ENCODE assay signal across 12 cellular contexts in the genomic region with DNA sequence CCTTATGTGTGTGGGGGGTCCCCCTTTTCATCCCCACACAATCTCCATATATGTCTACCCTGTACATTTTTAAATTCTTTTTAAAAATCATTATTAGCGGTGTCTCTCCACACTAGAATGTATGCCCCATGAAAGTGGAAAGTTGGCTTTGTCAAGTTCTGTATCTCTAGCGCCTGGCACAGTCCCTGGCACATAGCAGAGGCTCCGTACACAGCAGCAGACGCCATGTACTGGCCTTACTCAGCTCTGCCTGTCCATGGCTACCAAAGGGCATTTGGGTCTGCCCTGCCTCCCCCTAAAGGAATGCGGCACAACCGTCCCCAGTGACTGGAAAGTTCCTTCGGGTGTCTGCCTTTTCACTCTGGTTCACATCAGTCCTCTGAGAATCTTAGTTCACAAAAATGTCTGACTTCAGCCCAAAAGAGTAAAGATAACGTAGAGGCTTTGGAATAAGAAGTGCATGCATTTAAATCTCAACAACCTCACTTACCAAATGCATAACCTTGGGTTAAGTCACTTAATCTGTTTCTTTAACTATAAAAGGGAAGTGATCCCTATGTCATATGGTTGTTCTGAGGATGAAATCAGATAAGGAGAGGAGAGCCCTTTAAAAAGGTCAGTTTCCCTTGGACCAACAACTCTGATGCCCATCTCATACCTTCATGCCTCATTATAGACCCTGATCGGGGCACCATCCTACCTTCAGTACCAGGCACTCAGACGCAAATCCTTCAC.
DNase-seq lines count a peak whose midpoint lies in the region; ATAC-seq and TF ChIP-seq lines count a peak whose summit lies in the region.
"Had no signal": no experiment of that assay in that cellular context is flagged by ENCODE, and none has a peak within 500 bp of the region (broad histone marks: within the 10 kb centered on the region; RNA-seq: fewer than 3 reads in every experiment).

No MANE protein-coding gene starts in this region.

- peak overlapping the region; percentile 91 for H3K27ac Mint-ChIP-seq in activated T-cell treated with anti-CD3 and anti-CD28 coated beads, Interleukin-2, amount 50 U/mL, for 24 hours
- peak overlapping the region in 4 of 6 donors; percentile 40 to 86 (median 69) for H3K27ac Mint-ChIP-seq in naive B cell
- H3K27ac Mint-ChIP-seq in activated CD8-positive, alpha-beta T cell treated with anti-CD3 and anti-CD28 coated beads, Interleukin-2, amount 10 ng/mL, durations not matched to agents 7 days and 5 days = no peak overlapping the region

- no peak for TF ChIP-seq EP300 in transverse colon (IDR thresholded peaks at IDR 0.05; ENCODE audit: low read depth)

- peaks cover 90% of the 10 kb centered on the region for H3K4me1 Mint-ChIP-seq in activated T-cell treated with anti-CD3 and anti-CD28 coated beads, Interleukin-2, amount 50 U/mL, for 24 hours (ENCODE audit: low read depth)
- peaks cover 68 to 84% (median 81%) of the 10 kb centered on the region in 3 donors for H3K4me1 Mint-ChIP-seq in naive B cell
- peaks cover 35% of the 10 kb centered on the region for H3K4me1 Mint-ChIP-seq in activated CD8-positive, alpha-beta T cell treated with anti-CD3 and anti-CD28 coated beads, Interleukin-2, amount 10 ng/mL, durations not matched to agents 7 days and 5 days (ENCODE audit: low read depth)

- in situ Hi-C loops in transverse colon (cut with MboI; ENCODE audit: low pct_ligation_motif_present in 1 of 4, low pct_unique_long_range_greater_than_20kb in 1 of 4, low sequenced_read_pairs in 3 of 4) = no loop called here

- no peak for DNase-seq in activated T-cell treated with anti-CD3 and anti-CD28 coated beads, Interleukin-2, amount 50 U/mL, for 24 hours
- no peak for DNase-seq in activated T-cell treated with anti-CD3 and anti-CD28 coated beads, Interleukin-2, amount 50 U/mL, for 48 hours
- DNase-seq in colonic mucosa = no peak
- DNase-seq in naive B cell = no peak
- DNase-seq in transverse colon = no peak
- DNase-seq in activated CD8-positive, alpha-beta T cell treated with anti-CD3 and anti-CD28 coated beads, Interleukin-2, amount 10 ng/mL, durations not matched to agents 7 days and 5 days = no peak
- DNase-seq in hypothalamus (lab: John Stamatoyannopoulos, UW) = no peak
- DNase-seq in DMS79 (lab: John Stamatoyannopoulos, UW) = no peak
- DNase-seq: effector memory CD4-positive, alpha-beta T cell; NCI-H1092; small intestine had no signal

- no peak for TF ChIP-seq CTCF in colonic mucosa (IDR thresholded peaks at IDR 0.05)
- no peak for TF ChIP-seq CTCF in transverse colon (IDR thresholded peaks at IDR 0.05)

- POLR2A ChIA-PET in activated CD8-positive, alpha-beta T cell treated with anti-CD3 and anti-CD28 coated beads, Interleukin-2, amount 10 ng/mL, durations not matched to agents 7 days and 5 days (lab: Charles Lee) = no interaction called here

- no peak overlapping the region for H3K4me3 Mint-ChIP-seq in activated T-cell treated with anti-CD3 and anti-CD28 coated beads, Interleukin-2, amount 50 U/mL, for 24 hours
- H3K4me3 Mint-ChIP-seq in naive B cell = no peak overlapping the region
- no peak overlapping the region for H3K4me3 Mint-ChIP-seq in activated CD8-positive, alpha-beta T cell treated with anti-CD3 and anti-CD28 coated beads, Interleukin-2, amount 10 ng/mL, durations not matched to agents 7 days and 5 days

- H3K9ac ChIP-seq in colonic mucosa (ENCODE audit: low read depth in 2 of 2, low read length in 2 of 2) = no peak overlapping the region

- H3K4me3 ChIP-seq in colonic mucosa = no peak overlapping the region
- H3K4me3 ChIP-seq in transverse colon = no peak overlapping the region

- peak; percentile 16 to 46 for ATAC-seq in naive B cell (ENCODE audit: low read depth in 2 of 2)
- ATAC-seq in activated CD8-positive, alpha-beta T cell treated with anti-CD3 and anti-CD28 coated beads, Interleukin-2, amount 10 ng/mL, durations not matched to agents 7 days and 5 days = no peak

- H3K4me1 ChIP-seq in colonic mucosa (peaks cover 16% of the 10 kb centered on the region), transverse colon (peaks cover 74 to 99% (median 88%) of the 10 kb centered on the region in 4 donors)

- peaks cover 89% of the 10 kb centered on the region for H3K36me3 Mint-ChIP-seq in activated T-cell treated with anti-CD3 and anti-CD28 coated beads, Interleukin-2, amount 50 U/mL, for 24 hours (ENCODE audit: low read depth)
- peaks cover 9 to 56% of the 10 kb centered on the region in 2 donors for H3K36me3 Mint-ChIP-seq in naive B cell
- H3K36me3 Mint-ChIP-seq in activated CD8-positive, alpha-beta T cell treated with anti-CD3 and anti-CD28 coated beads, Interleukin-2, amount 10 ng/mL, durations not matched to agents 7 days and 5 days (ENCODE audit: low read depth) = peaks cover 60% of the 10 kb centered on the region

- H3K9me3 Mint-ChIP-seq in activated T-cell treated with anti-CD3 and anti-CD28 coated beads, Interleukin-2, amount 50 U/mL, for 24 hours = no peaks in the 10 kb centered on the region
- H3K9me3 Mint-ChIP-seq in naive B cell = no peaks in the 10 kb centered on the region
- no peaks in the 10 kb centered on the region for H3K9me3 Mint-ChIP-seq in activated CD8-positive, alpha-beta T cell treated with anti-CD3 and anti-CD28 coated beads, Interleukin-2, amount 10 ng/mL, durations not matched to agents 7 days and 5 days (ENCODE audit: insufficient read depth)

- no peaks in the 10 kb centered on the region for H3K9me3 ChIP-seq in colonic mucosa
- H3K9me3 ChIP-seq in transverse colon = no peaks in the 10 kb centered on the region

- intact Hi-C loops in colonic mucosa (cut with DNase I) = no loop called here
- intact Hi-C loops in transverse colon (cut with DNase I; ENCODE audit: low total_unique reads) = no loop called here

- H3K27me3 ChIP-seq in colonic mucosa = no peaks in the 10 kb centered on the region
- H3K27me3 ChIP-seq in transverse colon = no peaks in the 10 kb centered on the region

- no peak for TF ChIP-seq POLR2A in transverse colon (IDR thresholded peaks at IDR 0.05)

- no peaks in the 10 kb centered on the region for H3K36me3 ChIP-seq in colonic mucosa
- peaks cover 0 to 50% (median 24%) of the 10 kb centered on the region in 4 donors for H3K36me3 ChIP-seq in transverse colon

- CTCF ChIA-PET in activated CD8-positive, alpha-beta T cell treated with anti-CD3 and anti-CD28 coated beads, Interleukin-2, amount 10 ng/mL, durations not matched to agents 7 days and 5 days (lab: Charles Lee) = interaction anchor here (1.2 to 2.4 kb wide), 3 partner anchors 19 to 150 kb away, joined by 3 to 10 read pairs (median 6); no protein-coding TSS in a partner anchor

- 81 to 83% methylated on average over 3 to 10 of the region's 10 CpGs for WGBS in transverse colon (ENCODE audit: low coverage in 1 of 2), 2 donors

- H3K27ac ChIP-seq in colonic mucosa (peak overlapping the region; percentile 20), transverse colon (peak overlapping the region; percentile 14 to 86 (median 73))
- H3K27ac ChIP-seq: HL-60 had no signal

- no peaks in the 10 kb centered on the region for H3K27me3 Mint-ChIP-seq in activated T-cell treated with anti-CD3 and anti-CD28 coated beads, Interleukin-2, amount 50 U/mL, for 24 hours
- H3K27me3 Mint-ChIP-seq in naive B cell = no peaks in the 10 kb centered on the region
- H3K27me3 Mint-ChIP-seq in activated CD8-positive, alpha-beta T cell treated with anti-CD3 and anti-CD28 coated beads, Interleukin-2, amount 10 ng/mL, durations not matched to agents 7 days and 5 days (ENCODE audit: low read depth) = no peaks in the 10 kb centered on the region
